9 cellular contexts compared by ENCODE assay signal in genomic region chr2:43333656-43334144, GRCh38.
DNase-seq lines count a peak whose midpoint lies in the region; ATAC-seq and TF ChIP-seq lines count a peak whose summit lies in the region.
"Had no signal": no experiment of that assay in that cellular context is flagged by ENCODE, and none has a peak within 500 bp of the region (broad histone marks: within the 10 kb centered on the region; RNA-seq: fewer than 3 reads in every experiment).

No MANE protein-coding gene starts in this region.

- DNase-seq in M059J (ENCODE audit: low read depth): peak; percentile 12
- no peak for DNase-seq in breast epithelium (ENCODE audit: low spot score in 2 of 2)
- DNase-seq in iris pigment epithelial cell (ENCODE audit: low read depth): peak; percentile 73
- DNase-seq in activated gamma-delta T cell (lab: John Stamatoyannopoulos, UW): no peak
- DNase-seq in H4 (ENCODE audit: low spot score): no peak
- DNase-seq in central memory CD4-positive, alpha-beta T cell: no peak
- DNase-seq: NCI-H1092 had no signal

- no peak for ATAC-seq in GM18520 (IDR thresholded peaks at IDR 0.05; ENCODE audit: unreplicated experiment)

- H3K9me3 ChIP-seq in breast epithelium (no peaks in the 10 kb centered on the region), stomach smooth muscle (ENCODE audit: control insufficient read depth in 2 of 2, low read length in 2 of 2) (no peaks in the 10 kb centered on the region)

- TF ChIP-seq CTCF in breast epithelium (IDR thresholded peaks at IDR 0.05): no peak

- no peak for TF ChIP-seq POLR2A in breast epithelium (IDR thresholded peaks at IDR 0.05)

- H3K4me1 ChIP-seq in breast epithelium: peaks cover 0 to 5% of the 10 kb centered on the region in 2 donors
- peaks cover 54% of the 10 kb centered on the region for H3K4me1 ChIP-seq in stomach smooth muscle (ENCODE audit: control insufficient read depth, insufficient read depth, low read length)

- H3K27ac ChIP-seq in breast epithelium (peak overlapping the region; percentile 63 to 82), stomach smooth muscle (ENCODE audit: low read length) (peak overlapping the region; percentile 69)

- H3K4me3 ChIP-seq in breast epithelium (no peak overlapping the region), stomach smooth muscle (ENCODE audit: low read length in 2 of 2) (peak overlapping the region; percentile 40 to 50)

- H3K36me3 ChIP-seq in breast epithelium (no peaks in the 10 kb centered on the region), stomach smooth muscle (ENCODE audit: control insufficient read depth in 2 of 2, insufficient read depth in 2 of 2, low read length in 2 of 2) (no peaks in the 10 kb centered on the region)

- H3K27me3 ChIP-seq in breast epithelium: no peaks in the 10 kb centered on the region
- H3K27me3 ChIP-seq in stomach smooth muscle (ENCODE audit: control insufficient read depth in 1 of 2, insufficient read depth in 2 of 2, low read length in 2 of 2): no peaks in the 10 kb centered on the region

- peak overlapping the region; percentile 30 to 36 for H3K9ac ChIP-seq in stomach smooth muscle (ENCODE audit: low read length in 2 of 2)

- intact Hi-C loops in breast epithelium (cut with DNase I; ENCODE audit: low total_unique reads): no loop called here

Comparison
In these comparisons a context has a peak if more than half of its experiments do, and no peak if none do; other contexts are left out.
1. DNase-seq: peak in M059J (single experiment) and iris pigment epithelial cell (single experiment); none in breast epithelium (0 of 2), activated gamma-delta T cell (single experiment), H4 (single experiment) and central memory CD4-positive, alpha-beta T cell (single experiment).
2. H3K4me3 ChIP-seq: peak in stomach smooth muscle (2 of 2); none in breast epithelium (0 of 3).